In the genomic region with DNA sequence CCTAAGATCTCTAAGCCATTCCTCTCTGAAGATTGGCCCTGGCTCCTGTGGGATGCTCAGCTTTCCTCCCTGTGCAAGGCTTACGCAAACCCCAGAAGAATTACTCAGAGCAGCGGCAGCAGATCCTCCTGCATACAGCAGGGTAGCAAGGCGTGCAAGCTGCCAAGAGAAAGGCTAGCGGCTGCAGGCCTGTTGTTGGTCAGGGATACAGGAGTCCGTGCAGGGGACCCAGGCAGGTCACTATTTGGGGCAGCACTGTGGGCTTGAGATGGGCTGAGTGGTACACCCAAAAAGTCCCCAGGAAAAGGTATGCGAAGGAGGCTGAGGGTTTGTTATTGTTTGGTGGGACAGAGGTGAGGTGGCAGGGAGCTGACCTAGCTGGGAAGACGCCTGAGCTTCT, we compare ENCODE assay signal across 16 cellular contexts. TPM values are rescaled to one million over a fixed set of nuclear protein-coding genes. Genes with fewer than 3 reads are reported as not detected.
DNase-seq lines count a peak whose midpoint lies in the region; ATAC-seq, FAIRE-seq and TF ChIP-seq lines count a peak whose summit lies in the region.
"Had no signal": no experiment of that assay in that cellular context is flagged by ENCODE, and none has a peak within 500 bp of the region (broad histone marks: within the 10 kb centered on the region; RNA-seq: fewer than 3 reads in every experiment).

No MANE protein-coding gene starts in this region.

- BruUV-seq in Calu3 (replicated peaks; lab: Mats Ljungman, UMichigan): no TSS peak

- intact Hi-C loops in Calu3 (cut with micrococcal nuclease; ENCODE audit: unreplicated experiment): no loop called here

- peaks cover 17% of the 10 kb centered on the region for H3K4me1 Mint-ChIP-seq in T-helper 1 cell treated with Interleukin-12 subunit alpha and Interleukin-12 subunit beta and Interleukin-4 antibody, amounts not matched to agents 30 μg/mL and 1 μg/mL, for 36 hours (ENCODE audit: low read depth)
- peaks cover 17% of the 10 kb centered on the region for H3K4me1 Mint-ChIP-seq in Calu3 (ENCODE audit: low read depth, unreplicated experiment)
- H3K4me1 Mint-ChIP-seq in central memory CD8-positive, alpha-beta T cell: peaks cover 18% of the 10 kb centered on the region
- peaks cover 27% of the 10 kb centered on the region for H3K4me1 Mint-ChIP-seq in nephron progenitor cell

- no peaks in the 10 kb centered on the region for H3K36me3 Mint-ChIP-seq in T-helper 1 cell treated with Interleukin-12 subunit alpha and Interleukin-12 subunit beta and Interleukin-4 antibody, amounts not matched to agents 30 μg/mL and 1 μg/mL, for 36 hours (ENCODE audit: low read depth)
- H3K36me3 Mint-ChIP-seq in Calu3 (ENCODE audit: insufficient read depth, unreplicated experiment) (peaks cover 20% of the 10 kb centered on the region), nephron progenitor cell (ENCODE audit: low read depth) (no peaks in the 10 kb centered on the region)
- peaks cover 2% of the 10 kb centered on the region for H3K36me3 Mint-ChIP-seq in central memory CD8-positive, alpha-beta T cell (ENCODE audit: insufficient read depth)

- peak overlapping the region; percentile 69 for H3K4me3 Mint-ChIP-seq in T-helper 1 cell treated with Interleukin-12 subunit alpha and Interleukin-12 subunit beta and Interleukin-4 antibody, amounts not matched to agents 30 μg/mL and 1 μg/mL, for 36 hours
- H3K4me3 Mint-ChIP-seq in Calu3 (ENCODE audit: low read depth, unreplicated experiment) (peak overlapping the region; percentile 69), nephron progenitor cell (peak overlapping the region; percentile 78)
- peak overlapping the region; percentile 80 for H3K4me3 Mint-ChIP-seq in central memory CD8-positive, alpha-beta T cell

- H3K27me3 Mint-ChIP-seq in T-helper 1 cell treated with Interleukin-12 subunit alpha and Interleukin-12 subunit beta and Interleukin-4 antibody, amounts not matched to agents 30 μg/mL and 1 μg/mL, for 36 hours (ENCODE audit: low read depth): peaks cover 54% of the 10 kb centered on the region
- peaks cover 8% of the 10 kb centered on the region for H3K27me3 Mint-ChIP-seq in Calu3 (ENCODE audit: unreplicated experiment)
- H3K27me3 Mint-ChIP-seq in central memory CD8-positive, alpha-beta T cell: no peaks in the 10 kb centered on the region
- peaks cover 77% of the 10 kb centered on the region for H3K27me3 Mint-ChIP-seq in nephron progenitor cell (ENCODE audit: low read depth, poor library complexity)

- TF ChIP-seq CTCF in Calu3 (IDR thresholded peaks at IDR 0.05; ENCODE audit: unreplicated experiment) (no peak), nephron progenitor cell (IDR thresholded peaks at IDR 0.05) (no peak)

- no peak for TF ChIP-seq POLR2A in GM12892 (IDR thresholded peaks at IDR 0.05; ENCODE audit: low read depth, low read length)

- no peak for ATAC-seq in central memory CD8-positive, alpha-beta T cell (replicated peaks; ENCODE audit: extremely low read depth, poor library complexity, severe bottlenecking)
- no peak for ATAC-seq in GM18858 (IDR thresholded peaks at IDR 0.05; ENCODE audit: unreplicated experiment)
- ATAC-seq: left ventricle myocardium superior had no signal

- CTCF ChIA-PET in Calu3 (lab: Charles Lee): no interaction called here

- H3K9me3 Mint-ChIP-seq in T-helper 1 cell treated with Interleukin-12 subunit alpha and Interleukin-12 subunit beta and Interleukin-4 antibody, amounts not matched to agents 30 μg/mL and 1 μg/mL, for 36 hours: no peaks in the 10 kb centered on the region
- no peaks in the 10 kb centered on the region for H3K9me3 Mint-ChIP-seq in Calu3 (ENCODE audit: low read depth, unreplicated experiment)
- no peaks in the 10 kb centered on the region for H3K9me3 Mint-ChIP-seq in central memory CD8-positive, alpha-beta T cell
- H3K9me3 Mint-ChIP-seq in nephron progenitor cell: peaks cover 3% of the 10 kb centered on the region

- H3K27ac Mint-ChIP-seq in T-helper 1 cell treated with Interleukin-12 subunit alpha and Interleukin-12 subunit beta and Interleukin-4 antibody, amounts not matched to agents 30 μg/mL and 1 μg/mL, for 36 hours: no peak overlapping the region
- H3K27ac Mint-ChIP-seq in Calu3 (ENCODE audit: unreplicated experiment): no peak overlapping the region
- H3K27ac Mint-ChIP-seq in central memory CD8-positive, alpha-beta T cell (ENCODE audit: low read depth): no peak overlapping the region
- H3K27ac Mint-ChIP-seq in nephron progenitor cell: no peak overlapping the region

- FAIRE-seq in GM12892 (lab: Jason Lieb, UNC): no peak
- FAIRE-seq: G401.6, GM12891 had no signal

- DNase-seq in T-helper 1 cell (no peak), Calu3 (no peak), nephron progenitor cell (no peak), GM12892 (ENCODE audit: insufficient read length) (no peak), retina (no peak)
- no peak for DNase-seq in central memory CD8-positive, alpha-beta T cell (ENCODE audit: low spot score in 2 of 2)
- DNase-seq: caudate nucleus, left ventricle myocardium superior, NCI-H2081 treated with DMSO at 0.1 percent for 48 hours had no signal

RNA-seq across cellular contexts. Expression of a gene that starts 1.5 kb away (rescaled TPM):
- 15.5 and 19.0 TPM in 2 replicates for total RNA-seq in Calu3 (2022)
- polyA plus RNA-seq in GM12892 (2012; ENCODE audit: missing spikeins): 0.19 TPM
- total RNA-seq: M059J, myocyte had no signal

RNA-seq across cellular contexts. Expression of a gene that starts 57.1 kb away (rescaled TPM):
- total RNA-seq in Calu3 (2022): not detected in 2 replicates
- 3.6 TPM for polyA plus RNA-seq in GM12892 (2012; ENCODE audit: missing spikeins)
- total RNA-seq: A172, left ventricle myocardium superior, M059J, myocyte had no signal
